Comparison of ENCODE assay signal across 16 cellular contexts in genomic region chr6:3773696-3774298, GRCh38. TPM values are rescaled to one million over a fixed set of nuclear protein-coding genes. Genes with fewer than 3 reads are reported as not detected.
A peak's percentile ranks its signal among the peaks of the same experiment; 100 is the strongest.
DNase-seq lines count a peak whose midpoint lies in the region; ATAC-seq, FAIRE-seq and TF ChIP-seq lines count a peak whose summit lies in the region.
"Had no signal": no experiment of that assay in that cellular context is flagged by ENCODE, and none has a peak within 500 bp of the region (broad histone marks: within the 10 kb centered on the region; RNA-seq: fewer than 3 reads in every experiment).

No MANE protein-coding gene starts in this region.

- H2BK20ac ChIP-seq in IMR-90 (ENCODE audit: low read depth, low read length) = no peak overlapping the region

- no peak overlapping the region for H3K14ac ChIP-seq in IMR-90 (replicated peaks; ENCODE audit: low read depth, low read length)

- H3K4ac ChIP-seq in IMR-90 (ENCODE audit: low read depth, low read length) = no peak overlapping the region

- no peaks in the 10 kb centered on the region for H3K27me3 ChIP-seq in IMR-90 (ENCODE audit: control insufficient read depth, insufficient read depth, low read length)
- peaks cover 3% of the 10 kb centered on the region for H3K27me3 ChIP-seq in astrocyte (ENCODE audit: insufficient read depth, low read length)
- no peaks in the 10 kb centered on the region for H3K27me3 ChIP-seq in CD8-positive, alpha-beta T cell (ENCODE audit: insufficient read depth, low read length)

- no peaks in the 10 kb centered on the region for H3K36me3 Mint-ChIP-seq in astrocyte (ENCODE audit: low read depth, unreplicated experiment)
- no peaks in the 10 kb centered on the region for H3K36me3 Mint-ChIP-seq in CD8-positive, alpha-beta T cell
- H3K36me3 Mint-ChIP-seq: activated naive CD8-positive, alpha-beta T cell treated with anti-CD3 and anti-CD28 coated beads for 36 hours; natural killer cell had no signal

- POLR2A ChIA-PET in IMR-90 (lab: Charles Lee; ENCODE audit: unreplicated experiment) = no interaction called here
- POLR2A ChIA-PET in CD8-positive, alpha-beta T cell (lab: Charles Lee) = no interaction called here

- no peaks in the 10 kb centered on the region for H3K79me2 ChIP-seq in astrocyte (ENCODE audit: insufficient read depth, low read length)

- no peak overlapping the region for H3K4me3 Mint-ChIP-seq in astrocyte (ENCODE audit: unreplicated experiment)
- no peak overlapping the region for H3K4me3 Mint-ChIP-seq in CD8-positive, alpha-beta T cell
- no peak overlapping the region for H3K4me3 Mint-ChIP-seq in stimulated activated naive CD8-positive, alpha-beta T cell treated with anti-CD3 and anti-CD28 coated beads, Interleukin-15, amount 100 ng/mL, for 72 hours
- H3K4me3 Mint-ChIP-seq: activated naive CD8-positive, alpha-beta T cell treated with anti-CD3 and anti-CD28 coated beads for 36 hours; dendritic cell treated with granulocyte-macrophage colony-stimulating factor and Interleukin-4, amounts not matched to agents 40 ng/mL and 50 ng/mL, for 4 days; natural killer cell; T-helper 17 cell had no signal

- no peak overlapping the region for H2AK9ac ChIP-seq in IMR-90 (replicated peaks; ENCODE audit: low read depth, low read length, poor library complexity)

- no peak overlapping the region for H3K56ac ChIP-seq in IMR-90 (ENCODE audit: extremely low read depth, insufficient read depth, low read length)

- peaks cover 3% of the 10 kb centered on the region; the same call in 1 of the 2 replicates for H3K4me1 ChIP-seq in IMR-90 (ENCODE audit: control insufficient read depth, insufficient read depth, low read length)
- H3K4me1 ChIP-seq in astrocyte (ENCODE audit: insufficient read depth, low read length) = no peaks in the 10 kb centered on the region
- no peaks in the 10 kb centered on the region for H3K4me1 ChIP-seq in CD8-positive, alpha-beta T cell (ENCODE audit: insufficient read depth, low read length)

- no peak overlapping the region for H2BK120ac ChIP-seq in IMR-90 (ENCODE audit: low read depth, low read length)

- H3K79me1 ChIP-seq in IMR-90 (ENCODE audit: low read depth in 1 of 2, low read length in 2 of 2) = no peaks in the 10 kb centered on the region; a peak in 1 of 4 replicates

- TF ChIP-seq RAD21 in IMR-90 (IDR thresholded peaks at IDR 0.05; ENCODE audit: low read length) = no peak

- H4K20me1 ChIP-seq in IMR-90 (ENCODE audit: insufficient read depth, low read length) (no peaks in the 10 kb centered on the region), astrocyte (ENCODE audit: insufficient read depth, low read length) (no peaks in the 10 kb centered on the region)

- ATAC-seq in IMR-90 (ENCODE audit: low read depth) (no peak), sciatic nerve (peak; percentile 63), HG03439 (IDR thresholded peaks at IDR 0.05; ENCODE audit: unreplicated experiment) (no peak)
- no peak for ATAC-seq in CD8-positive, alpha-beta T cell
- no peak for ATAC-seq in stimulated activated naive CD8-positive, alpha-beta T cell treated with anti-CD3 and anti-CD28 coated beads, Interleukin-15, amount 100 ng/mL, for 72 hours
- ATAC-seq: left colon, natural killer cell, T-helper 17 cell had no signal

- H3K27ac Mint-ChIP-seq in astrocyte (ENCODE audit: unreplicated experiment) = no peak overlapping the region
- no peak overlapping the region for H3K27ac Mint-ChIP-seq in CD8-positive, alpha-beta T cell
- no peak overlapping the region for H3K27ac Mint-ChIP-seq in stimulated activated naive CD8-positive, alpha-beta T cell treated with anti-CD3 and anti-CD28 coated beads, Interleukin-15, amount 100 ng/mL, for 72 hours
- H3K27ac Mint-ChIP-seq: activated naive CD8-positive, alpha-beta T cell treated with anti-CD3 and anti-CD28 coated beads for 36 hours; dendritic cell treated with granulocyte-macrophage colony-stimulating factor and Interleukin-4, amounts not matched to agents 40 ng/mL and 50 ng/mL, for 4 days; natural killer cell; T-helper 17 cell had no signal

- H2BK5ac ChIP-seq in IMR-90 (ENCODE audit: low read depth, low read length, poor library complexity, severe bottlenecking) = no peak overlapping the region

- TF ChIP-seq CTCF in IMR-90 (conservative IDR thresholded peaks at IDR 0.05; ENCODE audit: low read depth, low read length) (no peak), astrocyte (IDR thresholded peaks at IDR 0.05; ENCODE audit: insufficient read depth, low read depth, low read length) (no peak), foreskin fibroblast (IDR thresholded peaks at IDR 0.05; ENCODE audit: low read depth, low read length) (no peak)
- no peak for TF ChIP-seq CTCF in CD8-positive, alpha-beta T cell (IDR thresholded peaks at IDR 0.05)

- intact Hi-C loops in IMR-90 (cut with micrococcal nuclease) = no loop called here
- intact Hi-C loops in sciatic nerve (cut with DNase I) = no loop called here
- intact Hi-C loops in CD8-positive, alpha-beta T cell (cut with DNase I, micrococcal nuclease) = no loop called here

- peak; percentile 9 for FAIRE-seq in astrocyte (lab: Jason Lieb, UNC)

- DNase-seq in IMR-90 (no peak), astrocyte (ENCODE audit: low read depth) (no peak), foreskin fibroblast (peak; percentile 56 to 79), sciatic nerve (ENCODE audit: low spot score) (no peak)
- DNase-seq in CD8-positive, alpha-beta T cell = no peak
- DNase-seq in stimulated activated naive CD8-positive, alpha-beta T cell treated with anti-CD3 and anti-CD28 coated beads, Interleukin-15, amount 100 ng/mL, for 72 hours = no peak
- DNase-seq: activated CD4-positive, alpha-beta T cell treated with anti-CD3 and anti-CD28 coated beads for 1 hour; activated naive CD8-positive, alpha-beta T cell treated with anti-CD3 and anti-CD28 coated beads for 36 hours; activated T-cell treated with anti-CD3 and anti-CD28 coated beads for 4 hours; COR-L47; HCEC 1CT; left colon; natural killer cell; T-helper 17 cell had no signal

- H3K9ac ChIP-seq in IMR-90 (ENCODE audit: low read depth, low read length) = no peak overlapping the region
- H3K9ac ChIP-seq in astrocyte (ENCODE audit: low read length) = no peak overlapping the region

- H3K36me3 ChIP-seq in IMR-90 (ENCODE audit: control insufficient read depth, insufficient read depth, low read length) (no peaks in the 10 kb centered on the region), astrocyte (ENCODE audit: insufficient read depth, low read length) (no peaks in the 10 kb centered on the region)
- no peaks in the 10 kb centered on the region for H3K36me3 ChIP-seq in CD8-positive, alpha-beta T cell (ENCODE audit: insufficient read depth, low read length)

- dilution Hi-C loops in IMR-90 (cut with HindIII; ENCODE audit: low sequenced_read_pairs, unreplicated experiment) = no loop called here

- peaks cover 2% of the 10 kb centered on the region for H3K27me3 Mint-ChIP-seq in astrocyte (ENCODE audit: low read depth, unreplicated experiment)
- H3K27me3 Mint-ChIP-seq in CD8-positive, alpha-beta T cell (ENCODE audit: low read depth) = peaks cover 17% of the 10 kb centered on the region
- peaks cover 34% of the 10 kb centered on the region for H3K27me3 Mint-ChIP-seq in stimulated activated naive CD8-positive, alpha-beta T cell treated with anti-CD3 and anti-CD28 coated beads, Interleukin-15, amount 100 ng/mL, for 72 hours

- no peak overlapping the region for H3K18ac ChIP-seq in IMR-90 (ENCODE audit: low read depth, low read length)

- H3K4me1 Mint-ChIP-seq in astrocyte (ENCODE audit: low read depth, unreplicated experiment) = peaks cover 4% of the 10 kb centered on the region
- H3K4me1 Mint-ChIP-seq in CD8-positive, alpha-beta T cell (ENCODE audit: low read depth) = no peaks in the 10 kb centered on the region
- no peaks in the 10 kb centered on the region for H3K4me1 Mint-ChIP-seq in stimulated activated naive CD8-positive, alpha-beta T cell treated with anti-CD3 and anti-CD28 coated beads, Interleukin-15, amount 100 ng/mL, for 72 hours
- H3K4me1 Mint-ChIP-seq: activated naive CD8-positive, alpha-beta T cell treated with anti-CD3 and anti-CD28 coated beads for 36 hours; natural killer cell; T-helper 17 cell had no signal

- H3K4me2 ChIP-seq in IMR-90 (ENCODE audit: low read depth, low read length) = no peak overlapping the region
- no peak overlapping the region for H3K4me2 ChIP-seq in astrocyte (ENCODE audit: low read length)

- in situ Hi-C loops in IMR-90 (cut with MboI; ENCODE audit: low sequenced_read_pairs) = no loop called here

- no peak overlapping the region for H3K23ac ChIP-seq in IMR-90 (ENCODE audit: low read depth, low read length)

- H3K27ac ChIP-seq in IMR-90 (ENCODE audit: insufficient read depth, low read length) = no peak overlapping the region
- no peak overlapping the region for H3K27ac ChIP-seq in astrocyte (ENCODE audit: low read depth, low read length)
- no peak overlapping the region for H3K27ac ChIP-seq in CD8-positive, alpha-beta T cell (ENCODE audit: low read depth, low read length)

- WGBS in IMR-90 (ENCODE audit: extremely low coverage in 2 of 2, insufficient read length in 1 of 2), 2 experiments = 77% methylated on average over 4 of the region's 7 CpGs; no CpG with 5 or more reads in 1 of the 2 experiments

- peaks cover 8% of the 10 kb centered on the region; the same call in 1 of the 2 replicates for H3K9me1 ChIP-seq in IMR-90 (ENCODE audit: insufficient read depth, low read length)

- H4K91ac ChIP-seq in IMR-90 (ENCODE audit: insufficient read depth, low read depth, low read length) = no peak overlapping the region

- no peak overlapping the region for H4K8ac ChIP-seq in IMR-90 (ENCODE audit: low read depth in 2 of 2, low read length in 2 of 2)

- H3K9me3 Mint-ChIP-seq in astrocyte (ENCODE audit: unreplicated experiment) = peaks cover 7% of the 10 kb centered on the region
- H3K9me3 Mint-ChIP-seq in CD8-positive, alpha-beta T cell = no peaks in the 10 kb centered on the region
- H3K9me3 Mint-ChIP-seq in stimulated activated naive CD8-positive, alpha-beta T cell treated with anti-CD3 and anti-CD28 coated beads, Interleukin-15, amount 100 ng/mL, for 72 hours = peaks cover 0 to 6% of the 10 kb centered on the region in 2 donors
- H3K9me3 Mint-ChIP-seq: activated naive CD8-positive, alpha-beta T cell treated with anti-CD3 and anti-CD28 coated beads for 36 hours; dendritic cell treated with granulocyte-macrophage colony-stimulating factor and Interleukin-4, amounts not matched to agents 40 ng/mL and 50 ng/mL, for 4 days; natural killer cell had no signal

- no peak overlapping the region for H4K5ac ChIP-seq in IMR-90 (ENCODE audit: low read depth, low read length)

- TF ChIP-seq POLR2A in IMR-90 (IDR thresholded peaks at IDR 0.05; ENCODE audit: low read depth, low read length) = no peak

- H2BK15ac ChIP-seq in IMR-90 (ENCODE audit: low read depth, low read length) = no peak overlapping the region

- H3K9me3 ChIP-seq in IMR-90 (ENCODE audit: control insufficient read depth, insufficient read depth, low read length) = no peaks in the 10 kb centered on the region
- H3K9me3 ChIP-seq in astrocyte (ENCODE audit: insufficient read depth, low read depth, low read length) = no peaks in the 10 kb centered on the region
- no peaks in the 10 kb centered on the region for H3K9me3 ChIP-seq in CD8-positive, alpha-beta T cell (ENCODE audit: low read length)

- H2AFZ ChIP-seq in IMR-90 (replicated peaks; ENCODE audit: low read length, poor library complexity) = no peak overlapping the region
- H2AFZ ChIP-seq in astrocyte (ENCODE audit: low read depth, low read length) = no peak overlapping the region

- no peak overlapping the region for H3K4me3 ChIP-seq in IMR-90 (ENCODE audit: insufficient read depth, low read depth, low read length)
- no peak overlapping the region for H3K4me3 ChIP-seq in astrocyte (ENCODE audit: insufficient read depth, low read depth, low read length)
- H3K4me3 ChIP-seq in foreskin fibroblast (ENCODE audit: low read depth in 1 of 2, low read length in 2 of 2) = no peak overlapping the region
- no peak overlapping the region for H3K4me3 ChIP-seq in CD8-positive, alpha-beta T cell (ENCODE audit: low read depth, low read length)

- no peak overlapping the region for H2AK5ac ChIP-seq in IMR-90 (ENCODE audit: low read depth, low read length)

- CTCF ChIA-PET in IMR-90 (lab: Yijun Ruan, JAX) = no interaction called here
- CTCF ChIA-PET in CD8-positive, alpha-beta T cell (lab: Charles Lee) = no interaction called here

- no TSS peak for BruUV-seq in IMR-90 (replicated peaks; lab: Mats Ljungman, UMichigan)

RNA-seq across cellular contexts. Expression of gene PXDC1, which starts 22.3 kb away (rescaled TPM):
- total RNA-seq in IMR-90 (2012; rRNA removed) = 66.4 and 72.2 TPM in 2 replicates
- 56.7 and 63.3 TPM in 2 replicates for polyA plus RNA-seq in IMR-90 (2012; rRNA removed)
- polyA plus RNA-seq in IMR-90 (2012; cell fraction: cytosol; rRNA removed) = 42.0 and 49.1 TPM in 2 replicates
- polyA plus RNA-seq in IMR-90 (2012; cell fraction: nucleus; rRNA removed; ENCODE audit: low replicate concordance) = 40.5 and 49.4 TPM in 2 replicates
- total RNA-seq in astrocyte = 58.2 and 64.4 TPM in 2 replicates
- 48.3 TPM for total RNA-seq in sciatic nerve
- under 1 TPM; 0.35 to 0.44 TPM for total RNA-seq in CD8-positive, alpha-beta T cell

Comparison
In these comparisons a context has a peak if more than half of its experiments do, and no peak if none do; other contexts are left out.
1. DNase-seq: peak in foreskin fibroblast (2 of 2); none in IMR-90 (single experiment), astrocyte (single experiment), sciatic nerve (single experiment), CD8-positive, alpha-beta T cell (0 of 7) and stimulated activated naive CD8-positive, alpha-beta T cell treated with anti-CD3 and anti-CD28 coated beads, Interleukin-15, amount 100 ng/mL, for 72 hours (0 of 2).
2. RNA of gene PXDC1, which starts 22.3 kb away (total RNA-seq): 66.4 to 72.2 TPM in IMR-90, 58.2 to 64.4 TPM in astrocyte and 48.3 TPM in sciatic nerve (single experiment); 0.35 to 0.44 TPM in CD8-positive, alpha-beta T cell; every median in the first group is over 10 times any median in the second.